Comparison of ENCODE assay signal across 1 cellular context in the genomic region with DNA sequence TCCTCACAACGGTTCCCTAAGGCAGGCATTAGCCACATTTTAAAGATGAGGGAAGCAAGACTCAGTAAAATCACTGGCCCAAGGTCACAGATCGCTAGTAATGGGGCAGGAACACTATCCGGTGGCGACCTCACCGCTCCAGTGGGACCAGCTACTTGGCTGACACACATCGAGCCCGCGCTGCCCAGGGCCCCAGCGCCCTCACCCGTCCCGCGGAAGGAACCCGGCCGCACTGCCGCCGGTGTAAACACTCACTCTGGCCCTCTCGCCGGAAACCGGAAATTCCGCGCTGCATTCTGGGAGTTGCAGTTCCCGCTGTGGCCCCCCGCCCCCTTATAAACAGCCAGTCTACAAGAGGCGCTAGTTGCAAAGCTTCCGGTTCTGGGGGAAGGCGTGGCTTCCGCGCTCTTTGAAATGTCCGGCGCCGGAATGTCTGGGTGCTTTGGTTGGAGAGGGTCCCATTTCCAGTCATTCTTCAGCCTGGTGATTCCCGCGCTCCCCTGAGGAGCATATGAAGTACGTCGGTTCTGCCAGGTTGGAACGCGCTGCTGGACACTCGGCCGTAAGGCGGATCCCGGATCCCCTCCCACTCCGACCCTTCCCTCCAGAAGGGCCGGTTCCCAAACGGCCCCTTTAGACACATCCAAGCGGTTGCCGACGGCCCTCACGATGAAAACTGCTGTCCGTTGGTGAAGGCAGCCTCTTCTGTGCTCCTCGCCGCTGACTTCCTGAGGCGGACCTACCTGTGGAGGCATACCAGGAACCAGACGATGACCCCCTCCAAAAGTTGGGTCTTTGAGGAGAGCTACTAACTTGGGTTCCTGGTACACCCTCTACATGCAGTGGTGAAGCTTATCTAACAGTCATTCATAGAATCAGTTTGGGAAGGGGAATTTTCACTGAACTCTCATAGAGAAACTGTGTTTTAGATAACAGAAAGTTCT.
TF ChIP-seq lines count a peak whose summit lies in the region.

TSS of gene UBL7 (minus strand) at position 258 of the 944 bp plus-strand sequence. CDS start 2,293 bp downstream, outside the sequence.

TF ChIP-seq in K562, 482 proteins besides CTCF, POLR2A, EP300 and RAD21 (continued from another document and continues in another):
- TF ChIP-seq ZBTB11 (CRISPR knock-in tag; IDR thresholded peaks at IDR 0.05) (peak in 2 of 3 experiments; percentile 82 to 96; a peak in 4 of 6 replicates), ZNF668 (CRISPR knock-in tag; IDR thresholded peaks at IDR 0.05) (no peak), CBX2 (IDR thresholded peaks at IDR 0.05; ENCODE audit: insufficient read depth, low read length, poor library complexity, severe bottlenecking) (no peak), ZFP1 (CRISPR knock-in tag; IDR thresholded peaks at IDR 0.05) (no peak), NFXL1 (CRISPR knock-in tag; IDR thresholded peaks at IDR 0.05) (no peak), TAF7 (tag; IDR thresholded peaks at IDR 0.05) (peak; percentile 51; the same call in 1 of the 2 replicates), ZNF398 (CRISPR knock-in tag; IDR thresholded peaks at IDR 0.05) (no peak), MCM7 (IDR thresholded peaks at IDR 0.05) (no peak), ETS2 (tag; IDR thresholded peaks at IDR 0.05; ENCODE audit: borderline replicate concordance, poor library complexity, severe bottlenecking) (no peak), ZNF76 (CRISPR knock-in tag; IDR thresholded peaks at IDR 0.05; ENCODE audit: borderline replicate concordance) (no peak), RBBP5 (IDR thresholded peaks at IDR 0.05; ENCODE audit: borderline replicate concordance, insufficient read depth, low read length, poor library complexity, severe bottlenecking) (peak; percentile 88), SP1 (CRISPR knock-in tag; IDR thresholded peaks at IDR 0.05) (peak; percentile 78; the same call in 1 of the 2 replicates), ZNF583 (CRISPR knock-in tag; IDR thresholded peaks at IDR 0.05) (no peak), MEIS2 (IDR thresholded peaks at IDR 0.05; ENCODE audit: partially characterized antibody) (peak; percentile 0), KDM1A (IDR thresholded peaks at IDR 0.05) (no peak), MIER1 (IDR thresholded peaks at IDR 0.05; ENCODE audit: low read depth) (no peak), RBM34 (IDR thresholded peaks at IDR 0.05; ENCODE audit: borderline replicate concordance, insufficient read depth, low read length) (no peak), PML (IDR thresholded peaks at IDR 0.05; ENCODE audit: low read length) (peak; percentile 64), CHD4 (IDR thresholded peaks at IDR 0.05; ENCODE audit: insufficient read depth, insufficient replicate concordance, low read depth, low read length, poor library complexity, severe bottlenecking) (no peak), ZNF347 (CRISPR knock-in tag; IDR thresholded peaks at IDR 0.05; ENCODE audit: low read depth) (no peak), MCM5 (IDR thresholded peaks at IDR 0.05; ENCODE audit: low read depth) (no peak), HMGN3 (IDR thresholded peaks at IDR 0.05; ENCODE audit: borderline replicate concordance, extremely low read depth, insufficient read length, low read depth, low read length) (peak; percentile 66), SETDB1 (IDR thresholded peaks at IDR 0.05; ENCODE audit: low read length) (no peak), HDAC3 (IDR thresholded peaks at IDR 0.05; ENCODE audit: borderline replicate concordance, partially characterized antibody) (no peak), HDAC8 (tag; IDR thresholded peaks at IDR 0.05) (no peak), NCOA6 (IDR thresholded peaks at IDR 0.05) (peak; percentile 36; the same call in 1 of the 2 replicates), ZNF445 (CRISPR knock-in tag; IDR thresholded peaks at IDR 0.05; ENCODE audit: low read depth) (no peak), STAG1 (CRISPR knock-in tag; IDR thresholded peaks at IDR 0.05; ENCODE audit: borderline replicate concordance) (no peak), ZNF512 (tag; IDR thresholded peaks at IDR 0.05) (no peak), ZKSCAN1 (IDR thresholded peaks at IDR 0.05; ENCODE audit: low read depth, low read length) (0 out of 2 replicates have a peak, but pooled peaks have one; percentile 38), ZNF174 (CRISPR knock-in tag; IDR thresholded peaks at IDR 0.05) (no peak), CBX3 (IDR thresholded peaks at IDR 0.05; ENCODE audit: borderline replicate concordance in 1 of 2, low read length in 2 of 2) (peak in 1 of 2 experiments; percentile 36; a peak in 1 of 3 replicates), SREBF2 (CRISPR knock-in tag; IDR thresholded peaks at IDR 0.05) (no peak), ZBTB7A (IDR thresholded peaks at IDR 0.05; ENCODE audit: borderline replicate concordance, control insufficient read depth, low read depth, low read length) (peak; percentile 64; the same call in 1 of the 2 replicates), CREB1 (IDR thresholded peaks at IDR 0.05) (0 out of 2 replicates have a peak, but pooled peaks have one; percentile 62), CREB1 (CRISPR knock-in tag; IDR thresholded peaks at IDR 0.05) (no peak; the same call in 1 of the 2 replicates), ZNF224 (CRISPR knock-in tag; IDR thresholded peaks at IDR 0.05) (no peak), MYC (IDR thresholded peaks at IDR 0.05; ENCODE audit: low read depth, low read length) (peak; percentile 79), MYC (CRISPR knock-in tag; IDR thresholded peaks at IDR 0.05; ENCODE audit: borderline replicate concordance, low read depth) (no peak), USF2 (CRISPR knock-in tag; IDR thresholded peaks at IDR 0.05) (no peak), DLX4 (CRISPR knock-in tag; IDR thresholded peaks at IDR 0.05) (no peak)
- TF ChIP-seq, protein P1, sequence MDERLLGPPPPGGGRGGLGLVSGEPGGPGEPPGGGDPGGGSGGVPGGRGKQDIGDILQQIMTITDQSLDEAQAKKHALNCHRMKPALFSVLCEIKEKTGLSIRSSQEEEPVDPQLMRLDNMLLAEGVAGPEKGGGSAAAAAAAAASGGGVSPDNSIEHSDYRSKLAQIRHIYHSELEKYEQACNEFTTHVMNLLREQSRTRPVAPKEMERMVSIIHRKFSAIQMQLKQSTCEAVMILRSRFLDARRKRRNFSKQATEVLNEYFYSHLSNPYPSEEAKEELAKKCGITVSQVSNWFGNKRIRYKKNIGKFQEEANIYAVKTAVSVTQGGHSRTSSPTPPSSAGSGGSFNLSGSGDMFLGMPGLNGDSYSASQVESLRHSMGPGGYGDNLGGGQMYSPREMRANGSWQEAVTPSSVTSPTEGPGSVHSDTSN (CRISPR knock-in tag; IDR thresholded peaks at IDR 0.05; ENCODE audit: low read depth) = no peak
- TF ChIP-seq, protein P1 (tag; conservative IDR thresholded peaks at IDR 0.05; ENCODE audit: low read depth) = no peak; the same call in 1 of the 2 replicates
- TF ChIP-seq, protein P2, sequence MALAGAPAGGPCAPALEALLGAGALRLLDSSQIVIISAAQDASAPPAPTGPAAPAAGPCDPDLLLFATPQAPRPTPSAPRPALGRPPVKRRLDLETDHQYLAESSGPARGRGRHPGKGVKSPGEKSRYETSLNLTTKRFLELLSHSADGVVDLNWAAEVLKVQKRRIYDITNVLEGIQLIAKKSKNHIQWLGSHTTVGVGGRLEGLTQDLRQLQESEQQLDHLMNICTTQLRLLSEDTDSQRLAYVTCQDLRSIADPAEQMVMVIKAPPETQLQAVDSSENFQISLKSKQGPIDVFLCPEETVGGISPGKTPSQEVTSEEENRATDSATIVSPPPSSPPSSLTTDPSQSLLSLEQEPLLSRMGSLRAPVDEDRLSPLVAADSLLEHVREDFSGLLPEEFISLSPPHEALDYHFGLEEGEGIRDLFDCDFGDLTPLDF (CRISPR knock-in tag; IDR thresholded peaks at IDR 0.05) = peak; percentile 56; the same call in 1 of the 2 replicates
